In the genomic region with DNA sequence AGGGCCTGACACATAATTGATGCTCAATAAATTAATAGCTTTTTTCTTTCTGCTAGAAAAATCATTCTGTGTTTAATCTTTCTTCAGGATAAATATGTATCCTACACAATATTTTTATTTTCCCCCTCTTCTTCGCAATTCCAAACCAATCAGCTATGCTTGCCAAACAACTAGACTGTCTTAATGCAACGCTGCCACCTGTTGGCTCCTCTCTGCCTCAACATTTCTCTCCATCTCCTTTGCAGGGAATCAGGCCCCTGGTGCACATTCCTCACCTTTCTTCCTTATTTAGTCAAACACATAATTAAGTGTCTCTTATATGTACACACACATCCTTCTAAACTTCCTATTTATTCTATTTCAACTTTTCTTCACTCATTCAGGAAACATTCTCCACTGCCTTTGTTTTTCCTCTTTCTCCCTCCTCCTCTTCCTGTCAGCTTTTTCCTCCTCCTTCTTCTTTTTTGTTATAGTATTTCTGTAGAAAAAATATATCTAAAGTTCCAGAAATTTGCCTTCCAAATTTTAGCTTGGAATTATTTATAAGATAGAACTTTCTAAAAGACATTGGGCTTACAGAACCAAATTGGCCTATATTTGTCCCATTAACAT, we compare ENCODE assay signal across 9 cellular contexts.
A peak's percentile ranks its signal among the peaks of the same experiment; 100 is the strongest.
DNase-seq lines count a peak whose midpoint lies in the region; ATAC-seq, FAIRE-seq and TF ChIP-seq lines count a peak whose summit lies in the region.
"Had no signal": no experiment of that assay in that cellular context is flagged by ENCODE, and none has a peak within 500 bp of the region (broad histone marks: within the 10 kb centered on the region; RNA-seq: fewer than 3 reads in every experiment).

No MANE protein-coding gene starts in this region.

- no peak overlapping the region for H3K27ac ChIP-seq in small intestine (ENCODE audit: low read depth in 1 of 2, low read length in 1 of 2)

- H3K27ac Mint-ChIP-seq in activated CD4-positive, alpha-beta T cell treated with anti-CD3 and anti-CD28 coated beads, Interleukin-2, amount 10 ng/mL, durations not matched to agents 7 days and 5 days: no peak overlapping the region

- CTCF ChIA-PET in activated CD4-positive, alpha-beta T cell treated with anti-CD3 and anti-CD28 coated beads, Interleukin-2, amount 10 ng/mL, durations not matched to agents 7 days and 5 days (lab: Charles Lee): no interaction called here

- FAIRE-seq in small intestine (lab: Jason Lieb, UNC): no peak

- H3K4me1 ChIP-seq in small intestine (ENCODE audit: control insufficient read depth in 2 of 2, insufficient read depth in 1 of 2, low read depth in 1 of 2, low read length in 1 of 2): no peaks in the 10 kb centered on the region

- peak; percentile 47 for TF ChIP-seq CTCF in astrocyte of the spinal cord (IDR thresholded peaks at IDR 0.05; ENCODE audit: low read depth, low read length)

- ATAC-seq in GM18909 (IDR thresholded peaks at IDR 0.05; ENCODE audit: poor library complexity, unreplicated experiment): no peak

- no peaks in the 10 kb centered on the region for H3K36me3 ChIP-seq in small intestine (ENCODE audit: control insufficient read depth in 2 of 2, insufficient read depth in 2 of 2, low read length in 2 of 2)

- 34 to 54% (median 46%) methylated on average over 2 of the region's 2 CpGs for WGBS in small intestine, 3 donors

- POLR2A ChIA-PET in activated CD4-positive, alpha-beta T cell treated with anti-CD3 and anti-CD28 coated beads, Interleukin-2, amount 10 ng/mL, durations not matched to agents 7 days and 5 days (lab: Charles Lee): no interaction called here

- peaks cover 12% of the 10 kb centered on the region for H3K9me3 Mint-ChIP-seq in activated CD4-positive, alpha-beta T cell treated with anti-CD3 and anti-CD28 coated beads, Interleukin-2, amount 10 ng/mL, durations not matched to agents 7 days and 5 days

- no peaks in the 10 kb centered on the region for H3K27me3 ChIP-seq in small intestine (ENCODE audit: control insufficient read depth in 2 of 2, insufficient read depth in 2 of 2, low read length in 2 of 2)

- H3K4me3 Mint-ChIP-seq in activated CD4-positive, alpha-beta T cell treated with anti-CD3 and anti-CD28 coated beads, Interleukin-2, amount 10 ng/mL, durations not matched to agents 7 days and 5 days: no peak overlapping the region

- DNase-seq in activated CD4-positive, alpha-beta T cell treated with anti-CD3 and anti-CD28 coated beads for 48 hours: peak; percentile 15
- no peak for DNase-seq in activated CD4-positive, alpha-beta T cell treated with anti-CD3 and anti-CD28 coated beads, Interleukin-2, amount 10 ng/mL, durations not matched to agents 7 days and 5 days
- DNase-seq in NCI-H2107 (lab: John Stamatoyannopoulos, UW) (peak; percentile 8), astrocyte of the spinal cord (ENCODE audit: low read depth, low spot score) (no peak), small intestine (peak; percentile 30), anterior cingulate cortex (lab: John Stamatoyannopoulos, UW) (no peak)
- DNase-seq in stimulated activated CD4-positive, alpha-beta T cell treated with anti-CD3 and anti-CD28 coated beads, Interleukin-1b, Interleukin-23, amount 100 ng/mL, for 48 hours: no peak
- DNase-seq: SIG-M5 had no signal

- H3K4me1 Mint-ChIP-seq in activated CD4-positive, alpha-beta T cell treated with anti-CD3 and anti-CD28 coated beads, Interleukin-2, amount 10 ng/mL, durations not matched to agents 7 days and 5 days: no peaks in the 10 kb centered on the region

- H3K4me3 ChIP-seq in astrocyte of the spinal cord (ENCODE audit: low read depth, low read length): no peak overlapping the region
- H3K4me3 ChIP-seq in small intestine (ENCODE audit: low read depth in 1 of 2, low read length in 2 of 2): no peak overlapping the region

- no peaks in the 10 kb centered on the region for H3K36me3 Mint-ChIP-seq in activated CD4-positive, alpha-beta T cell treated with anti-CD3 and anti-CD28 coated beads, Interleukin-2, amount 10 ng/mL, durations not matched to agents 7 days and 5 days (ENCODE audit: low read depth)

- H3K27me3 Mint-ChIP-seq in activated CD4-positive, alpha-beta T cell treated with anti-CD3 and anti-CD28 coated beads, Interleukin-2, amount 10 ng/mL, durations not matched to agents 7 days and 5 days: no peaks in the 10 kb centered on the region

- in situ Hi-C loops in astrocyte of the spinal cord (cut with HindIII; ENCODE audit: low sequenced_read_pairs): no loop called here

- no peaks in the 10 kb centered on the region for H3K9me3 ChIP-seq in small intestine (ENCODE audit: control insufficient read depth, low read depth)

Comparison
In these comparisons a context has a peak if more than half of its experiments do, and no peak if none do; other contexts are left out.
1. DNase-seq: peak in activated CD4-positive, alpha-beta T cell treated with anti-CD3 and anti-CD28 coated beads for 48 hours (single experiment), NCI-H2107 (single experiment) and small intestine (single experiment); none in activated CD4-positive, alpha-beta T cell treated with anti-CD3 and anti-CD28 coated beads, Interleukin-2, amount 10 ng/mL, durations not matched to agents 7 days and 5 days (single experiment), astrocyte of the spinal cord (single experiment), anterior cingulate cortex (0 of 58) and stimulated activated CD4-positive, alpha-beta T cell treated with anti-CD3 and anti-CD28 coated beads, Interleukin-1b, Interleukin-23, amount 100 ng/mL, for 48 hours (single experiment).